In the genomic region with DNA sequence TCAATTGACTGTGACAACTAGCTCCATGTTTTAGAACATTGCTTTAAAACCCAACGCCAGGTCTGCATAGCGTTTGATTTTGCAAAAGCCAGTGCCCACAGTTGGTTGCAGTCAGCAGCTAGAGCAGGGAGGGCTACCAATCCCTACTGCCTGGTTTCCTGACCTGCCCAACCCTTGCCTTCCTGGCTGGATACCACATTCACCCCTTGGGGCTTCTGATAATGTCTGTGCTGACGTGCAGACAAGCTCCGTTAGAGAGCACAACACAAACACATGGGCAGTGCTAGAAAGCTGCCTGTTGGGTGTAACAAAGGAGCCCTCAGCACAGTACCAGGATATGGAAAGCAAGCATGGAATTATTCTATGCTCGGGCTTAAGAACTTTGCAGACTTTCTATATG, we compare ENCODE assay signal across 30 cellular contexts.
"Had no signal": no experiment of that assay in that cellular context is flagged by ENCODE, and none has a peak within 500 bp of the region (broad histone marks: within the 10 kb centered on the region; RNA-seq: fewer than 3 reads in every experiment).

No MANE protein-coding gene starts in this region.

- H3K36me3 Mint-ChIP-seq: memory B cell; mesothelial cell of epicardium; naive B cell; natural killer cell treated with Interleukin-12 subunit alpha and Interleukin-12 subunit beta and Interleukin-15 and Interleukin-18, amount 100 ng/mL, for 72 hours had no signal

- H3K27ac ChIP-seq: dorsolateral prefrontal cortex, epithelial cell of prostate, esophagus muscularis mucosa, foreskin keratinocyte, gastroesophageal sphincter, heart left ventricle, hepatocyte, prostate gland, right atrium auricular region, suprapubic skin, transverse colon, upper lobe of right lung, uterus had no signal

- H3K4me1 ChIP-seq: esophagus muscularis mucosa, foreskin keratinocyte, gastroesophageal sphincter, heart left ventricle, prostate gland, right atrium auricular region, suprapubic skin, transverse colon, upper lobe of right lung, uterus had no signal

- H3K27me3 Mint-ChIP-seq: memory B cell; natural killer cell treated with Interleukin-12 subunit alpha and Interleukin-12 subunit beta and Interleukin-15 and Interleukin-18, amount 100 ng/mL, for 72 hours; stimulated activated naive CD8-positive, alpha-beta T cell treated with anti-CD3 and anti-CD28 coated beads, Interleukin-15, amount 100 ng/mL, for 72 hours had no signal

- H3K4me1 Mint-ChIP-seq: memory B cell; mesothelial cell of epicardium; naive B cell; neural crest cell; stimulated activated naive CD8-positive, alpha-beta T cell treated with anti-CD3 and anti-CD28 coated beads, Interleukin-15, amount 100 ng/mL, for 72 hours had no signal

- ATAC-seq: foreskin keratinocyte; gastroesophageal sphincter; heart left ventricle; left ventricle myocardium superior; mucosa of descending colon; natural killer cell treated with Interleukin-12 subunit alpha and Interleukin-12 subunit beta and Interleukin-15 and Interleukin-18, amount 100 ng/mL, for 72 hours; sciatic nerve; stimulated activated naive CD8-positive, alpha-beta T cell treated with anti-CD3 and anti-CD28 coated beads, Interleukin-15, amount 100 ng/mL, for 72 hours; upper lobe of right lung had no signal

- H3K36me3 ChIP-seq: esophagus muscularis mucosa, gastroesophageal sphincter, heart left ventricle, prostate gland, right atrium auricular region, suprapubic skin, transverse colon, upper lobe of right lung, uterus had no signal

- H3K9me3 ChIP-seq: esophagus muscularis mucosa, mucosa of descending colon, prostate gland, right atrium auricular region, suprapubic skin, transverse colon, upper lobe of right lung, uterus had no signal

- H3K4me3 Mint-ChIP-seq: memory B cell; mesothelial cell of epicardium; naive B cell; natural killer cell treated with Interleukin-12 subunit alpha and Interleukin-12 subunit beta and Interleukin-15 and Interleukin-18, amount 100 ng/mL, for 72 hours; neural crest cell; stimulated activated naive CD8-positive, alpha-beta T cell treated with anti-CD3 and anti-CD28 coated beads, Interleukin-15, amount 100 ng/mL, for 72 hours had no signal

- DNase-seq: dorsolateral prefrontal cortex; effector CD4-positive, alpha-beta T cell; foreskin keratinocyte; heart left ventricle; left ventricle myocardium superior; mucosa of descending colon; naive B cell; stimulated activated CD4-positive, alpha-beta T cell treated with anti-CD3 and anti-CD28 coated beads, Interleukin-12 subunit alpha, Interleukin-12 subunit beta, amount 100 ng/mL, for 4 hours; stimulated activated CD4-positive, alpha-beta T cell treated with anti-CD3 and anti-CD28 coated beads, Interleukin-1b, Interleukin-23, amount 100 ng/mL, for 48 hours; stimulated activated CD4-positive, alpha-beta T cell treated with anti-CD3 and anti-CD28 coated beads, Interleukin-4, amount 100 ng/mL, for 1 hour; stimulated activated CD8-positive, alpha-beta memory T cell treated with anti-CD3 and anti-CD28 coated beads, Interleukin-4, amount 100 ng/mL, for 48 hours; stimulated activated naive CD4-positive, alpha-beta T cell; stimulated activated naive CD8-positive, alpha-beta T cell treated with anti-CD3 and anti-CD28 coated beads, Interleukin-15, amount 100 ng/mL, for 72 hours; transverse colon; upper lobe of right lung; uterus had no signal

- H3K27ac Mint-ChIP-seq: memory B cell; mesothelial cell of epicardium; naive B cell; natural killer cell treated with Interleukin-12 subunit alpha and Interleukin-12 subunit beta and Interleukin-15 and Interleukin-18, amount 100 ng/mL, for 72 hours; stimulated activated naive CD8-positive, alpha-beta T cell treated with anti-CD3 and anti-CD28 coated beads, Interleukin-15, amount 100 ng/mL, for 72 hours had no signal

- H3K27me3 ChIP-seq: dorsolateral prefrontal cortex, esophagus muscularis mucosa, foreskin keratinocyte, gastroesophageal sphincter, heart left ventricle, hepatocyte, right atrium auricular region, suprapubic skin, transverse colon, upper lobe of right lung, uterus had no signal

- H2AFZ ChIP-seq: hepatocyte had no signal

- H3K4me3 ChIP-seq: dorsolateral prefrontal cortex, esophagus muscularis mucosa, gastroesophageal sphincter, heart left ventricle, hepatocyte, lung, mucosa of descending colon, prostate gland, right atrium auricular region, smooth muscle cell, suprapubic skin, transverse colon, upper lobe of right lung, uterus had no signal

- H3K79me2 ChIP-seq: hepatocyte had no signal

- H3K4me2 ChIP-seq: hepatocyte, smooth muscle cell had no signal
